ENCODE assay signal across 26 cellular contexts in genomic region chr4:125398263-125398662, GRCh38.
"Had no signal": no experiment of that assay in that cellular context is flagged by ENCODE, and none has a peak within 500 bp of the region (broad histone marks: within the 10 kb centered on the region; RNA-seq: fewer than 3 reads in every experiment).

No MANE protein-coding gene starts in this region.

- H3K4me3 ChIP-seq: ascending aorta, colonic mucosa, dorsolateral prefrontal cortex, esophagus muscularis mucosa, hepatocyte, left lung, spleen, upper lobe of right lung had no signal

- H3K27ac ChIP-seq: colonic mucosa, dorsolateral prefrontal cortex, hepatocyte, upper lobe of right lung had no signal

- H2AFZ ChIP-seq: hepatocyte had no signal

- H3K36me3 ChIP-seq: ascending aorta, colonic mucosa, esophagus muscularis mucosa, left lung, spleen, upper lobe of right lung had no signal

- H3K27ac Mint-ChIP-seq: activated CD8-positive, alpha-beta T cell treated with anti-CD3 and anti-CD28 coated beads, Interleukin-2, amount 10 ng/mL, durations not matched to agents 7 days and 5 days; activated naive CD8-positive, alpha-beta T cell treated with anti-CD3 and anti-CD28 coated beads, Interleukin-2, amount 50 U/mL, for 24 hours; activated T-helper 1 cell treated with anti-CD3 and anti-CD28 coated beads, Interleukin-12 subunit alpha, Interleukin-12 subunit beta, Interleukin-2, Interleukin-4 antibody, amounts not matched to agents 30 ng/mL and 10 ng/mL and 1 ng/mL, durations not matched to agents 14 hours and 24 hours and 36 hours; effector memory CD8-positive, alpha-beta T cell; immature natural killer cell; natural killer cell treated with Interleukin-12 subunit alpha and Interleukin-12 subunit beta and Interleukin-15 and Interleukin-18, amount 100 ng/mL, for 72 hours; progenitor cell of endocrine pancreas had no signal

- H3K4me1 Mint-ChIP-seq: activated naive CD8-positive, alpha-beta T cell treated with anti-CD3 and anti-CD28 coated beads, Interleukin-2, amount 50 U/mL, for 24 hours had no signal

- H3K9me3 Mint-ChIP-seq: activated T-helper 1 cell treated with anti-CD3 and anti-CD28 coated beads, Interleukin-12 subunit alpha, Interleukin-12 subunit beta, Interleukin-2, Interleukin-4 antibody, amounts not matched to agents 30 ng/mL and 10 ng/mL and 1 ng/mL, durations not matched to agents 14 hours and 24 hours and 36 hours; immature natural killer cell; natural killer cell treated with Interleukin-12 subunit alpha and Interleukin-12 subunit beta and Interleukin-15 and Interleukin-18, amount 100 ng/mL, for 72 hours had no signal

- H3K9me3 ChIP-seq: ascending aorta, colonic mucosa, esophagus muscularis mucosa, left lung, spleen, upper lobe of right lung had no signal

- ATAC-seq: activated CD8-positive, alpha-beta T cell treated with anti-CD3 and anti-CD28 coated beads, Interleukin-2, amount 10 ng/mL, durations not matched to agents 7 days and 5 days; activated naive CD8-positive, alpha-beta T cell treated with anti-CD3 and anti-CD28 coated beads, Interleukin-2, amount 50 U/mL, for 24 hours; effector memory CD8-positive, alpha-beta T cell; left lung; natural killer cell treated with Interleukin-12 subunit alpha and Interleukin-12 subunit beta and Interleukin-15 and Interleukin-18, amount 100 ng/mL, for 72 hours; upper lobe of right lung had no signal

- H3K4me2 ChIP-seq: hepatocyte had no signal

- H3K4me1 ChIP-seq: colonic mucosa, left lung, upper lobe of right lung had no signal

- H3K27me3 ChIP-seq: ascending aorta, colonic mucosa, dorsolateral prefrontal cortex, esophagus muscularis mucosa, hepatocyte, left lung, spleen, upper lobe of right lung had no signal

- H3K36me3 Mint-ChIP-seq: natural killer cell treated with Interleukin-12 subunit alpha and Interleukin-12 subunit beta and Interleukin-15 and Interleukin-18, amount 100 ng/mL, for 72 hours had no signal

- H3K27me3 Mint-ChIP-seq: activated naive CD8-positive, alpha-beta T cell treated with anti-CD3 and anti-CD28 coated beads, Interleukin-2, amount 50 U/mL, for 24 hours; effector memory CD8-positive, alpha-beta T cell; natural killer cell treated with Interleukin-12 subunit alpha and Interleukin-12 subunit beta and Interleukin-15 and Interleukin-18, amount 100 ng/mL, for 72 hours; progenitor cell of endocrine pancreas had no signal

- DNase-seq: activated CD4-positive, alpha-beta T cell treated with anti-CD3 and anti-CD28 coated beads for 1 hour; activated CD4-positive, alpha-beta T cell treated with anti-CD3 and anti-CD28 coated beads, Interleukin-2, amount 50 U/mL, for 1 hour; activated CD8-positive, alpha-beta T cell treated with anti-CD3 and anti-CD28 coated beads, Interleukin-2, amount 10 ng/mL, durations not matched to agents 7 days and 5 days; activated gamma-delta T cell; activated naive CD4-positive, alpha-beta T cell treated with anti-CD3 and anti-CD28 coated beads, Interleukin-2, amount 50 U/mL, for 16 hours; activated naive CD8-positive, alpha-beta T cell treated with anti-CD3 and anti-CD28 coated beads, Interleukin-2, amount 50 U/mL, for 24 hours; colonic mucosa; dorsolateral prefrontal cortex; effector memory CD8-positive, alpha-beta T cell; glutamatergic neuron; immature natural killer cell; kidney glomerular epithelial cell; left lung; midbrain; occipital lobe; spleen; stimulated activated CD4-positive, alpha-beta T cell treated with anti-CD3 and anti-CD28 coated beads, Interleukin-4, amount 100 ng/mL, for 1 hour; stimulated activated naive CD4-positive, alpha-beta T cell; T-helper 9 cell; upper lobe of right lung had no signal

- H3K4me3 Mint-ChIP-seq: activated CD8-positive, alpha-beta T cell treated with anti-CD3 and anti-CD28 coated beads, Interleukin-2, amount 10 ng/mL, durations not matched to agents 7 days and 5 days; activated naive CD8-positive, alpha-beta T cell treated with anti-CD3 and anti-CD28 coated beads, Interleukin-2, amount 50 U/mL, for 24 hours; activated T-helper 1 cell treated with anti-CD3 and anti-CD28 coated beads, Interleukin-12 subunit alpha, Interleukin-12 subunit beta, Interleukin-2, Interleukin-4 antibody, amounts not matched to agents 30 ng/mL and 10 ng/mL and 1 ng/mL, durations not matched to agents 14 hours and 24 hours and 36 hours; effector memory CD8-positive, alpha-beta T cell; immature natural killer cell; natural killer cell treated with Interleukin-12 subunit alpha and Interleukin-12 subunit beta and Interleukin-15 and Interleukin-18, amount 100 ng/mL, for 72 hours had no signal
